In genomic region chr1:32963746-32964460, GRCh38 we compare ENCODE assay signal across 1 cellular context.
TF ChIP-seq lines count a peak whose summit lies in the region.

No MANE protein-coding gene starts in this region.

TF ChIP-seq in GM12878, 131 proteins besides CTCF, POLR2A, EP300 and RAD21 (continued from another document):
- TF ChIP-seq NKRF (conservative IDR thresholded peaks at IDR 0.05) (peak; percentile 94; the same call in 1 of the 2 replicates), IKZF2 (IDR thresholded peaks at IDR 0.05) (peak; percentile 17 to 45; a peak in 2 of 4 replicates), CHD1 (IDR thresholded peaks at IDR 0.05; ENCODE audit: low read depth, low read length) (0 out of 2 replicates have a peak, but pooled peaks have one; percentile 71), ZBTB4 (CRISPR knock-in tag; IDR thresholded peaks at IDR 0.05) (no peak), RBBP5 (conservative IDR thresholded peaks at IDR 0.05) (no peak), TCF7 (IDR thresholded peaks at IDR 0.05; ENCODE audit: borderline replicate concordance) (no peak), ZNF687 (IDR thresholded peaks at IDR 0.05) (0 out of 2 replicates have a peak, but pooled peaks have one; percentile 12), ETV6 (conservative IDR thresholded peaks at IDR 0.05 in 1 of 2, IDR thresholded peaks at IDR 0.05 in 1 of 2; ENCODE audit: borderline replicate concordance in 1 of 2, low read depth in 1 of 2) (no peak), MYC (IDR thresholded peaks at IDR 0.05; ENCODE audit: insufficient read depth, insufficient read length, insufficient replicate concordance, low read length, severe bottlenecking) (peak; percentile 68), IRF5 (IDR thresholded peaks at IDR 0.05; ENCODE audit: borderline replicate concordance) (peak; percentile 51; the same call in 1 of the 2 replicates), ZNF622 (IDR thresholded peaks at IDR 0.05) (no peak), SMARCA5 (IDR thresholded peaks at IDR 0.05) (0 out of 2 replicates have a peak, but pooled peaks have one; percentile 36), PML (IDR thresholded peaks at IDR 0.05; ENCODE audit: low read length) (no peak), USF2 (IDR thresholded peaks at IDR 0.05; ENCODE audit: borderline replicate concordance, low read depth, low read length) (no peak), POU2F2 (IDR thresholded peaks at IDR 0.05; ENCODE audit: borderline replicate concordance, low read depth, low read length) (no peak), DPF2 (IDR thresholded peaks at IDR 0.05) (peak; percentile 77), SPI1 (IDR thresholded peaks at IDR 0.05; ENCODE audit: borderline replicate concordance, insufficient read depth, low read depth, low read length) (no peak), ZNF217 (IDR thresholded peaks at IDR 0.05) (peak; percentile 30; the same call in 1 of the 2 replicates), BCL11A (IDR thresholded peaks at IDR 0.05; ENCODE audit: low read depth, low read length) (no peak), JUNB (IDR thresholded peaks at IDR 0.05) (no peak), ZNF24 (IDR thresholded peaks at IDR 0.05) (0 out of 2 replicates have a peak, but pooled peaks have one; percentile 38), ELK1 (IDR thresholded peaks at IDR 0.05; ENCODE audit: low read depth, low read length) (no peak), BHLHE40 (IDR thresholded peaks at IDR 0.05; ENCODE audit: borderline replicate concordance in 1 of 2, low read depth in 2 of 2, low read length in 1 of 2) (peak in 1 of 2 experiments; percentile 78; a peak in 2 of 4 replicates)
